14 cellular contexts compared by ENCODE assay signal in genomic region chr9:128716581-128717254, GRCh38. TPM values are rescaled to one million over a fixed set of nuclear protein-coding genes. Genes with fewer than 3 reads are reported as not detected.
DNase-seq lines count a peak whose midpoint lies in the region; ATAC-seq and TF ChIP-seq lines count a peak whose summit lies in the region.
"Had no signal": no experiment of that assay in that cellular context is flagged by ENCODE, and none has a peak within 500 bp of the region (broad histone marks: within the 10 kb centered on the region; RNA-seq: fewer than 3 reads in every experiment).

No MANE protein-coding gene starts in this region.

- no peaks in the 10 kb centered on the region for H3K9me3 ChIP-seq in left ventricle myocardium inferior (replicated peaks)
- no peaks in the 10 kb centered on the region for H3K9me3 ChIP-seq in lower lobe of right lung
- no peaks in the 10 kb centered on the region for H3K9me3 ChIP-seq in upper lobe of right lung
- H3K9me3 ChIP-seq in body of pancreas = no peaks in the 10 kb centered on the region
- H3K9me3 ChIP-seq: BLaER1 treated with 17β-estradiol and CSF1 and Interleukin-3, amounts not matched to agents 10 nM and 100 nM; HAP-1 had no signal

- no peak for TF ChIP-seq POLR2A in body of pancreas (IDR thresholded peaks at IDR 0.05)

- H3K4me3 ChIP-seq in left ventricle myocardium inferior (no peak overlapping the region), lower lobe of right lung (no peak overlapping the region), upper lobe of right lung (no peak overlapping the region), body of pancreas (no peak overlapping the region)
- H3K4me3 ChIP-seq: BLaER1 treated with 17β-estradiol and CSF1 and Interleukin-3, amounts not matched to agents 10 nM and 100 nM; HAP-1; K562 had no signal

- WGBS in body of pancreas, 2 donors = 85 to 90% methylated on average over 7 of the region's 7 CpGs

- H3K36me3 ChIP-seq in left ventricle myocardium inferior = peaks cover 13% of the 10 kb centered on the region
- peaks cover 32% of the 10 kb centered on the region for H3K36me3 ChIP-seq in lower lobe of right lung
- peaks cover 4% of the 10 kb centered on the region for H3K36me3 ChIP-seq in upper lobe of right lung
- H3K36me3 ChIP-seq in body of pancreas (replicated peaks in 1 of 2; ENCODE audit: insufficient read depth in 1 of 2, low read depth in 2 of 2) = no peaks in the 10 kb centered on the region

- DNase-seq in Right ventricle myocardium superior (peak; percentile 40), left ventricle myocardium inferior (no peak), NCI-H2171 treated with DMSO at 0.1 percent for 48 hours (lab: John Stamatoyannopoulos, UW) (peak; percentile 64), lower lobe of right lung (peak; percentile 17), upper lobe of right lung (peak; percentile 41), body of pancreas (no peak), T-helper 1 cell (no peak), COR-L47 (lab: John Stamatoyannopoulos, UW) (no peak)
- DNase-seq: DMS153, EL, NCI-H69 had no signal

- H3K4me1 ChIP-seq in left ventricle myocardium inferior (no peaks in the 10 kb centered on the region), lower lobe of right lung (no peaks in the 10 kb centered on the region), upper lobe of right lung (no peaks in the 10 kb centered on the region), body of pancreas (no peaks in the 10 kb centered on the region)
- H3K4me1 ChIP-seq: HAP-1 had no signal

- no peaks in the 10 kb centered on the region for H3K27me3 ChIP-seq in left ventricle myocardium inferior (ENCODE audit: low read depth)
- no peaks in the 10 kb centered on the region for H3K27me3 ChIP-seq in lower lobe of right lung (ENCODE audit: low read depth)
- no peaks in the 10 kb centered on the region for H3K27me3 ChIP-seq in upper lobe of right lung
- H3K27me3 ChIP-seq in body of pancreas = no peaks in the 10 kb centered on the region
- H3K27me3 ChIP-seq: BLaER1 treated with 17β-estradiol and CSF1 and Interleukin-3, amounts not matched to agents 10 nM and 100 nM had no signal

- no peak for TF ChIP-seq CTCF in left ventricle myocardium inferior (IDR thresholded peaks at IDR 0.05; ENCODE audit: borderline replicate concordance)
- TF ChIP-seq CTCF in lower lobe of right lung (IDR thresholded peaks at IDR 0.05) = no peak
- no peak for TF ChIP-seq CTCF in upper lobe of right lung (IDR thresholded peaks at IDR 0.05)
- no peak for TF ChIP-seq CTCF in body of pancreas (IDR thresholded peaks at IDR 0.05)

- ATAC-seq in Right ventricle myocardium superior (ENCODE audit: poor library complexity) = no peak
- ATAC-seq in lower lobe of right lung = no peak
- ATAC-seq in upper lobe of right lung = no peak
- ATAC-seq in body of pancreas = no peak
- ATAC-seq: K562 had no signal

- intact Hi-C loops in Right ventricle myocardium superior (cut with DNase I) = no loop called here
- intact Hi-C loops in left ventricle myocardium inferior (cut with micrococcal nuclease) = no loop called here
- intact Hi-C loops in lower lobe of right lung (cut with DNase I) = no loop called here
- intact Hi-C loops in upper lobe of right lung (cut with DNase I) = no loop called here
- intact Hi-C loops in body of pancreas (cut with DNase I) = no loop called here

- H3K27ac ChIP-seq in left ventricle myocardium inferior (replicated peaks) (no peak overlapping the region), lower lobe of right lung (no peak overlapping the region), upper lobe of right lung (no peak overlapping the region), body of pancreas (no peak overlapping the region)
- H3K27ac ChIP-seq: BLaER1 treated with 17β-estradiol and CSF1 and Interleukin-3, amounts not matched to agents 10 nM and 100 nM had no signal

RNA-seq across cellular contexts. Expression of gene ZDHHC12, which starts 7.2 kb away (rescaled TPM):
- total RNA-seq in Right ventricle myocardium superior = 5.4 TPM
- 6.3 TPM for total RNA-seq in left ventricle myocardium inferior
- total RNA-seq in lower lobe of right lung = 29.4 TPM
- 28.2 TPM for total RNA-seq in upper lobe of right lung
- 10 to 100 TPM; 21.1 to 64.9 TPM for total RNA-seq in body of pancreas

RNA-seq across cellular contexts. Expression of gene PKN3, which starts 14.4 kb away (rescaled TPM):
- 5.7 TPM for total RNA-seq in Right ventricle myocardium superior
- 6.3 TPM for total RNA-seq in left ventricle myocardium inferior
- total RNA-seq in lower lobe of right lung = 11.1 TPM
- total RNA-seq in upper lobe of right lung = 13.4 TPM
- total RNA-seq in body of pancreas = 10 to 100 TPM in 1 of 2 donors, 1 to 10 TPM in 1; 4.9 to 10.2 TPM

RNA-seq across cellular contexts. Expression of gene SET, which starts 27.7 kb away (rescaled TPM):
- total RNA-seq in Right ventricle myocardium superior (167 TPM), left ventricle myocardium inferior (168 TPM), lower lobe of right lung (197 TPM), upper lobe of right lung (227 TPM), body of pancreas (10 to 100 TPM; 70.9 to 87.2 TPM)

RNA-seq across cellular contexts. Expression of gene ZER1, which starts 55.0 kb away (rescaled TPM):
- 57.3 TPM for total RNA-seq in Right ventricle myocardium superior
- 61.6 TPM for total RNA-seq in left ventricle myocardium inferior
- total RNA-seq in lower lobe of right lung = 45.5 TPM
- 32.0 TPM for total RNA-seq in upper lobe of right lung
- total RNA-seq in body of pancreas = 10 to 100 TPM; 25.7 to 41.9 TPM

Comparison
In these comparisons a context has a peak if more than half of its experiments do, and no peak if none do; other contexts are left out.
1. DNase-seq: peak in Right ventricle myocardium superior (single experiment), NCI-H2171 treated with DMSO at 0.1 percent for 48 hours (single experiment), lower lobe of right lung (single experiment) and upper lobe of right lung (single experiment); none in left ventricle myocardium inferior (single experiment), body of pancreas (0 of 4), T-helper 1 cell (0 of 5) and COR-L47 (single experiment).